In the genomic region with DNA sequence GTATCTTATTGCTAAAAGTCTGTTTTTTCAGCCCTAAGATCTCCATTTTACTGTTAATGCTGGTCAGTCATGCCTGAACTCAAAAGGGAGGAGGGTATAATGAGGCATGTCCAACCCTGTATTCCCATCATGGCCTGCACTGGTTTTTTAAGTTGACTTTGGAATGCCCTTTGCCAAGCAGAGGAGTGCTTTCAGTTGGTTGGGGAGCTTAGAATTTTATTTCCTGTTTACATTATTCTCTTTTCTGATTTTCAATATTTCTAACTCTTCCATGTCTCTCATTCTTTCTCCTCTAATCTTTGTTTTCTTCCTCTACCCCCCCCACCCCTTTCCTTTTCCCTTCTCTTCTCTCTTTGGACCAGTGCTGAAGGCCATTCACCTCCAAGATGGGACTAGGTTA, we compare ENCODE assay signal across 1 cellular context.
TF ChIP-seq lines count a peak whose summit lies in the region.

No MANE protein-coding gene starts in this region.

TF ChIP-seq in K562, 482 proteins besides CTCF, POLR2A, EP300 and RAD21:
- TF ChIP-seq ARHGAP35 (IDR thresholded peaks at IDR 0.05; ENCODE audit: partially characterized antibody) (no peak), NEUROD1 (IDR thresholded peaks at IDR 0.05; ENCODE audit: borderline replicate concordance, low read depth, low read length, partially characterized antibody) (no peak), PCBP1 (IDR thresholded peaks at IDR 0.05; ENCODE audit: low read depth, low read length, poor library complexity, severe bottlenecking) (no peak), SIN3B (IDR thresholded peaks at IDR 0.05; ENCODE audit: low read depth) (no peak), ZNF431 (CRISPR knock-in tag; IDR thresholded peaks at IDR 0.05) (no peak), ZNF436 (CRISPR knock-in tag; IDR thresholded peaks at IDR 0.05) (no peak)
- TF ChIP-seq, protein P1, sequence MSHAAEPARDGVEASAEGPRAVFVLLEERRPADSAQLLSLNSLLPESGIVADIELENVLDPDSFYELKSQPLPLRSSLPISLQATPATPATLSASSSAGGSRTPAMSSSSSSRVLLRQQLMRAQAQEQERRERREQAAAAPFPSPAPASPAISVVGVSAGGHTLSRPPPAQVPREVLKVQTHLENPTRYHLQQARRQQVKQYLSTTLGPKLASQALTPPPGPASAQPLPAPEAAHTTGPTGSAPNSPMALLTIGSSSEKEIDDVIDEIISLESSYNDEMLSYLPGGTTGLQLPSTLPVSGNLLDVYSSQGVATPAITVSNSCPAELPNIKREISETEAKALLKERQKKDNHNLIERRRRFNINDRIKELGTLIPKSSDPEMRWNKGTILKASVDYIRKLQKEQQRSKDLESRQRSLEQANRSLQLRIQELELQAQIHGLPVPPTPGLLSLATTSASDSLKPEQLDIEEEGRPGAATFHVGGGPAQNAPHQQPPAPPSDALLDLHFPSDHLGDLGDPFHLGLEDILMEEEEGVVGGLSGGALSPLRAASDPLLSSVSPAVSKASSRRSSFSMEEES (CRISPR knock-in tag; IDR thresholded peaks at IDR 0.05) = 0 out of 2 replicates have a peak, but pooled peaks have one; percentile 18
